19 cellular contexts compared by ENCODE assay signal in genomic region chr17:15894258-15894657, GRCh38.
"Had no signal": no experiment of that assay in that cellular context is flagged by ENCODE, and none has a peak within 500 bp of the region (broad histone marks: within the 10 kb centered on the region; RNA-seq: fewer than 3 reads in every experiment).

No MANE protein-coding gene starts in this region.

- H3K36me3 ChIP-seq: adrenal gland, gastroesophageal sphincter, stomach, thoracic aorta, vagina had no signal

- H3K9me3 Mint-ChIP-seq: activated naive CD4-positive, alpha-beta T cell treated with anti-CD3 and anti-CD28 coated beads for 36 hours; memory B cell; T-cell; WTC11 had no signal

- H3K4me1 ChIP-seq: adrenal gland, vagina had no signal

- H3K36me3 Mint-ChIP-seq: memory B cell, T-cell, WTC11 had no signal

- H3K4me3 ChIP-seq: adrenal gland, gastroesophageal sphincter, stomach, thoracic aorta, vagina had no signal

- H3K27ac Mint-ChIP-seq: activated CD8-positive, alpha-beta T cell treated with anti-CD3 and anti-CD28 coated beads, Interleukin-2, amount 10 ng/mL, durations not matched to agents 7 days and 5 days; activated naive CD4-positive, alpha-beta T cell treated with anti-CD3 and anti-CD28 coated beads for 36 hours; memory B cell; nephron progenitor cell; T-cell; WTC11 had no signal

- H3K27ac ChIP-seq: adrenal gland, epithelial cell of prostate, gastroesophageal sphincter, stomach, thoracic aorta, vagina had no signal

- H3K9me3 ChIP-seq: adrenal gland, gastroesophageal sphincter, stomach, thoracic aorta, vagina had no signal

- H3K27me3 ChIP-seq: adrenal gland, gastroesophageal sphincter, stomach, vagina had no signal

- H3K4me3 Mint-ChIP-seq: activated CD8-positive, alpha-beta T cell treated with anti-CD3 and anti-CD28 coated beads, Interleukin-2, amount 10 ng/mL, durations not matched to agents 7 days and 5 days; activated naive CD4-positive, alpha-beta T cell treated with anti-CD3 and anti-CD28 coated beads for 36 hours; memory B cell; nephron progenitor cell; T-cell; WTC11 had no signal

- DNase-seq: activated CD4-positive, alpha-beta T cell treated with anti-CD3 and anti-CD28 coated beads for 48 hours; activated CD8-positive, alpha-beta T cell treated with anti-CD3 and anti-CD28 coated beads, Interleukin-2, amount 10 ng/mL, durations not matched to agents 7 days and 5 days; activated naive CD4-positive, alpha-beta T cell treated with anti-CD3 and anti-CD28 coated beads for 36 hours; adrenal gland; central memory CD4-positive, alpha-beta T cell; cortex of kidney; effector memory CD4-positive, alpha-beta T cell; kidney glomerular epithelial cell; nephron progenitor cell; stimulated activated CD4-positive, alpha-beta T cell treated with anti-CD3 and anti-CD28 coated beads, Interleukin-4, amount 100 ng/mL, for 4 hours; stomach; T-cell; T1000 had no signal

- ATAC-seq: activated CD8-positive, alpha-beta T cell treated with anti-CD3 and anti-CD28 coated beads, Interleukin-2, amount 10 ng/mL, durations not matched to agents 7 days and 5 days; gastroesophageal sphincter; T-cell; WTC11 had no signal
